Comparison of ENCODE assay signal across 1 cellular context in the genomic region with DNA sequence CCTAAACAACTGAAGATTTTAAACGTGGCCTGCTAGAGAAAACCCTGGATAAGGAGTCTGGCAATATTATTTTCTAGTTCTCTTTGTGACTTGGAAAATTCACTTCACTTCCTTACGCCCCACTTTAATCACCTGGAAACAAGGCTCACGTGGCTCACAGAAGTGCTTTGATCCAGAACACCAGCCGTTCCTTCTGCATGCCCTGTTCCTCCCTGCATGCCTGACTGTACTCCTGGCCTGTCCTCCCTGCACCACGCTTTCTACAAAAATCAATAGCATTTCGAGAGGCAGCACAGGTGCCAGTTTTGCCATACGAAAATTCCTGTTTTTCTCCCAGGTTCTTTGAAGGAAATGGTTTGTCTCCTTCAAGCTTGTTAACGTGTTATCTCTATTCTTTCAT.
TF ChIP-seq lines count a peak whose summit lies in the region.

No MANE protein-coding gene starts in this region.

TF ChIP-seq in GM23338, 12 proteins besides CTCF, POLR2A, EP300 and RAD21 (continued from another document):
- TF ChIP-seq ZNF462 (CRISPR knock-in tag; IDR thresholded peaks at IDR 0.05) (no peak), NANOG (IDR thresholded peaks at IDR 0.05; ENCODE audit: borderline replicate concordance) (no peak), ETS1 (IDR thresholded peaks at IDR 0.05) (no peak), EZH2phosphoT487 (IDR thresholded peaks at IDR 0.05; ENCODE audit: unreplicated experiment) (no peak)
